In the genomic region with DNA sequence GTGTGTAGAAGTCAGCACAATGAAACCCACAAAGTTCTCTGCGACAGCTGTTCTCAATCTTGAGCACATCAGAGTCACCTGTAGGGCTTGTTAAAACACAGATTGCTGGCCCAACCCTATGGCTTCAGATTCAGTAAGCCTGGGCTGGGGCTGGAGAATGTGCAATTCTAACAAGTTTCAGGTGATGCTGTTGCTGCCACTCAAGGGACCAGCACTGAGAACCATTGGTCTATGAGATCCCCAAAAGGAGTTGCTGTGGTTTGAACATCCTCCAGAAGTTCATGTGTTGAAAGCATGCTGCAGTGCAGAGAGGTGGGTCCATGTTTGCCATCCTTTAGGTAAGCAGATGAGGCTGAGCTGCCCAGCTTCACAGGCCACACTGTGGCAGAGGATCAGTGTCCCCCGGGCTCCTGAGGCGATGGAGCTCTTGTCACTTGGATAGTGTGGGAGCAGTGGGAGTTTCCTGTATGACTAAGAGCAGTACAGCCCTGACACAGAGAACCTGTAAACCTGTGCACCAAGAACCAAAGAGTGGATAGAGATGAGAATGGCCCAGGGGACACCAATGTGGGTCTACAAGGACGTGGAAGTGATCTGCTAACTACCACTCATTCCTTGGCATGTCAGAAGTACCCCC, we compare ENCODE assay signal across 18 cellular contexts. TPM values are rescaled to one million over a fixed set of nuclear protein-coding genes. Genes with fewer than 3 reads are reported as not detected.
A peak's percentile ranks its signal among the peaks of the same experiment; 100 is the strongest.
DNase-seq lines count a peak whose midpoint lies in the region; ATAC-seq and TF ChIP-seq lines count a peak whose summit lies in the region.
"Had no signal": no experiment of that assay in that cellular context is flagged by ENCODE, and none has a peak within 500 bp of the region (broad histone marks: within the 10 kb centered on the region; RNA-seq: fewer than 3 reads in every experiment).

No MANE protein-coding gene starts in this region.

- no peak overlapping the region for H3K27ac Mint-ChIP-seq in T-helper 2 cell treated with Interferon-gamma antibody and Interleukin-4, amounts not matched to agents 5 μg/mL and 100 μg/mL, for 36 hours
- H3K27ac Mint-ChIP-seq: T-cell, WTC11 had no signal

- CTCF ChIA-PET in RWPE1 (lab: Yijun Ruan, JAX), result no interaction called here

- no peaks in the 10 kb centered on the region for H3K79me1 ChIP-seq in mesenchymal stem cell (replicated peaks; ENCODE audit: low read length, poor library complexity, severe bottlenecking)

- H3K4me2 ChIP-seq in mesenchymal stem cell (ENCODE audit: low read length, poor library complexity, severe bottlenecking), result no peak overlapping the region

- H2AFZ ChIP-seq in mesenchymal stem cell (ENCODE audit: low read depth, low read length), result no peak overlapping the region

- no peaks in the 10 kb centered on the region for H3K27me3 Mint-ChIP-seq in T-helper 2 cell treated with Interferon-gamma antibody and Interleukin-4, amounts not matched to agents 5 μg/mL and 100 μg/mL, for 36 hours (ENCODE audit: low read depth)
- H3K27me3 Mint-ChIP-seq: T-cell had no signal

- in situ Hi-C loops in GM13976 (cut with MboI; ENCODE audit: low sequenced_read_pairs, unreplicated experiment), result no loop called here

- no peak overlapping the region for H3K4me3 ChIP-seq in mesenchymal stem cell (ENCODE audit: insufficient read depth in 1 of 2, low read depth in 1 of 2, low read length in 2 of 2)
- H3K4me3 ChIP-seq: prostate gland, vagina had no signal

- H3K36me3 ChIP-seq in mesenchymal stem cell (ENCODE audit: control insufficient read depth in 1 of 2, insufficient read depth in 2 of 2, low read depth in 1 of 2, low read length in 2 of 2), result no peaks in the 10 kb centered on the region
- H3K36me3 ChIP-seq: prostate gland, vagina had no signal

- no peak overlapping the region for H3K14ac ChIP-seq in mesenchymal stem cell (ENCODE audit: low read length in 2 of 2)

- peaks cover 6 to 48% of the 10 kb centered on the region in 2 experiments for H3K27me3 ChIP-seq in mesenchymal stem cell (ENCODE audit: control insufficient read depth in 1 of 2, insufficient read depth in 1 of 2, low read length in 2 of 2)
- H3K27me3 ChIP-seq: vagina had no signal

- H4K91ac ChIP-seq in mesenchymal stem cell (ENCODE audit: low read length), result no peak overlapping the region

- H3K4me1 ChIP-seq in mesenchymal stem cell (ENCODE audit: control insufficient read depth, insufficient read depth, low read depth, low read length), result no peaks in the 10 kb centered on the region
- H3K4me1 ChIP-seq: prostate gland, vagina had no signal

- H3K18ac ChIP-seq in mesenchymal stem cell (ENCODE audit: low read depth in 1 of 2, low read length in 2 of 2), result peak overlapping the region in 1 of 2 experiments; percentile 16

- no peak overlapping the region for H4K8ac ChIP-seq in mesenchymal stem cell (ENCODE audit: low read length)

- no peak overlapping the region for H3K4me3 Mint-ChIP-seq in T-helper 2 cell treated with Interferon-gamma antibody and Interleukin-4, amounts not matched to agents 5 μg/mL and 100 μg/mL, for 36 hours
- H3K4me3 Mint-ChIP-seq: naive B cell, T-cell, WTC11 had no signal

- no peak overlapping the region for H3K9ac ChIP-seq in mesenchymal stem cell (ENCODE audit: low read length)

- TF ChIP-seq CTCF in GM13976 (IDR thresholded peaks at IDR 0.05; ENCODE audit: borderline replicate concordance, control extremely low read depth, extremely low read depth, insufficient read depth, missing control alignments) (no peak), RWPE1 (conservative IDR thresholded peaks at IDR 0.05; ENCODE audit: low read depth) (no peak)

- H3K4ac ChIP-seq in mesenchymal stem cell (ENCODE audit: low read depth in 1 of 2, low read length in 2 of 2), result no peak overlapping the region

- H3K27ac ChIP-seq in RWPE1 (no peak overlapping the region), mesenchymal stem cell (ENCODE audit: low read length, poor library complexity, severe bottlenecking) (no peak overlapping the region)
- H3K27ac ChIP-seq: prostate gland, vagina had no signal

- H3K9me3 ChIP-seq in mesenchymal stem cell (ENCODE audit: control insufficient read depth, low read length), result no peaks in the 10 kb centered on the region
- H3K9me3 ChIP-seq: prostate gland, vagina had no signal

- no peak overlapping the region for H2BK12ac ChIP-seq in mesenchymal stem cell (ENCODE audit: low read length in 2 of 2)

- no peaks in the 10 kb centered on the region for H3K36me3 Mint-ChIP-seq in T-helper 2 cell treated with Interferon-gamma antibody and Interleukin-4, amounts not matched to agents 5 μg/mL and 100 μg/mL, for 36 hours (ENCODE audit: low read depth)
- H3K36me3 Mint-ChIP-seq: naive B cell, T-cell, WTC11 had no signal

- H2BK15ac ChIP-seq in mesenchymal stem cell (ENCODE audit: low read depth, poor library complexity, severe bottlenecking), result no peak overlapping the region

- peaks cover 12% of the 10 kb centered on the region for H3K4me1 Mint-ChIP-seq in T-helper 2 cell treated with Interferon-gamma antibody and Interleukin-4, amounts not matched to agents 5 μg/mL and 100 μg/mL, for 36 hours (ENCODE audit: low read depth)

- H2AK5ac ChIP-seq in mesenchymal stem cell (ENCODE audit: low read length, severe bottlenecking), result no peak overlapping the region

- H3K23ac ChIP-seq in mesenchymal stem cell (ENCODE audit: low read length in 2 of 2), result no peak overlapping the region

- POLR2A ChIA-PET in RWPE1 (lab: Yijun Ruan, JAX; ENCODE audit: low non-redundant PET), result no interaction called here

- 88% methylated on average over 4 of the region's 4 CpGs for WGBS in mesenchymal stem cell

- DNase-seq in GM13976 (ENCODE audit: low spot score), result peak; percentile 11
- DNase-seq in T-helper 2 cell treated with Interferon-gamma antibody and Interleukin-4, amounts not matched to agents 5 μg/mL and 100 μg/mL, for 36 hours (ENCODE audit: low spot score), result peak; percentile 27
- no peak for DNase-seq in RWPE1 (ENCODE audit: low spot score)
- DNase-seq in DMS79 (lab: John Stamatoyannopoulos, UW), result no peak
- no peak for DNase-seq in SW480 (ENCODE audit: low spot score)
- no peak for DNase-seq in mesenchymal stem cell
- DNase-seq: Calu3, foreskin melanocyte, naive B cell, NCI-H1930, NCI-H524, T-cell had no signal

- no peak overlapping the region for H2BK120ac ChIP-seq in mesenchymal stem cell (ENCODE audit: low read depth, low read length)

- no peaks in the 10 kb centered on the region for H3K9me3 Mint-ChIP-seq in T-helper 2 cell treated with Interferon-gamma antibody and Interleukin-4, amounts not matched to agents 5 μg/mL and 100 μg/mL, for 36 hours
- H3K9me3 Mint-ChIP-seq: T-cell, WTC11 had no signal

- peak; percentile 56 for ATAC-seq in GM19328 (IDR thresholded peaks at IDR 0.05; ENCODE audit: unreplicated experiment)
- ATAC-seq in HG02870 (IDR thresholded peaks at IDR 0.05; ENCODE audit: unreplicated experiment), result peak; percentile 70
- ATAC-seq: Panc1, T-cell, WTC11 had no signal

- H2BK5ac ChIP-seq in mesenchymal stem cell (ENCODE audit: low read depth, low read length, poor library complexity, severe bottlenecking), result no peak overlapping the region

RNA-seq across cellular contexts. Expression of gene RTRAF, which starts 8.0 kb away (rescaled TPM):
- 522 TPM for polyA plus RNA-seq in mesenchymal stem cell (2013, experiment 1 of 2)
- 530 TPM for polyA plus RNA-seq in mesenchymal stem cell (2013, experiment 2 of 2)

Comparison
In these comparisons a context has a peak if more than half of its experiments do, and no peak if none do; other contexts are left out.
1. DNase-seq: peak in GM13976 (single experiment) and T-helper 2 cell treated with Interferon-gamma antibody and Interleukin-4, amounts not matched to agents 5 μg/mL and 100 μg/mL, for 36 hours (single experiment); none in RWPE1 (single experiment), DMS79 (single experiment), SW480 (single experiment) and mesenchymal stem cell (single experiment).